Comparison of ENCODE assay signal across 28 cellular contexts in the genomic region with DNA sequence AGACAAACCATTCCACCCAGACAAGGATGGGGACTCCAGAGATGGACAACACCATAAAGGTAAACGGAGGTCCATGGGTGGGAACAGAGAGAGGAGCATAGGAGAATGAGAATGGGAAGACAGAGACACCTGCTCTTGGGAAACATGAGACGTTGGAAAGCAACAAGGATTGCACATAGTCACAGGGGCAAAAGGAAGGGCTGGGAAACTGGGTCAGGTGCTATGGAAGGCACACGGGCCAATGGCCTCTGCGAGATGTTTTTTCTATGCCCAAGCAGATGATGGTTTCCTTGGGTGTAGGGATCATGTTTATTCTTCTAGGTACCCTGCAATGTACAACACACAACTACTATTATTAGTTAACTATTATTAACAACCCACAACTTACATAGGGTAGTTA.
"Had no signal": no experiment of that assay in that cellular context is flagged by ENCODE, and none has a peak within 500 bp of the region (broad histone marks: within the 10 kb centered on the region; RNA-seq: fewer than 3 reads in every experiment).

No MANE protein-coding gene starts in this region.

- H3K27me3 ChIP-seq: testis, thyroid gland, tibial nerve, transverse colon, upper lobe of left lung, upper lobe of right lung, uterus, vagina had no signal

- DNase-seq: stimulated activated CD4-positive, alpha-beta T cell treated with anti-CD3 and anti-CD28 coated beads, Interleukin-2, amount 100 ng/mL, for 48 hours; stimulated activated CD4-positive, alpha-beta T cell treated with anti-CD3 and anti-CD28 coated beads, Interleukin-4, amount 100 ng/mL, for 1 hour; stimulated activated CD4-positive, alpha-beta T cell treated with anti-CD3 and anti-CD28 coated beads, Interleukin-4, amount 100 ng/mL, for 24 hours; stimulated activated CD4-positive, alpha-beta T cell treated with anti-CD3 and anti-CD28 coated beads, Interleukin-4, amount 100 ng/mL, for 4 hours; stimulated activated CD8-positive, alpha-beta memory T cell treated with anti-CD3 and anti-CD28 coated beads, Interleukin-4, amount 100 ng/mL, for 48 hours; stimulated activated naive B cell treated with anti-CD40 and anti-IgM and Interleukin-4, amounts not matched to agents 10 μg/mL and 1 μg/mL and 100 μg/mL, for 72 hours; stimulated activated naive CD4-positive, alpha-beta T cell; stimulated activated naive CD4-positive, alpha-beta T cell treated with Interleukin-2 at 50 U/mL for 16 hours; stimulated activated naive CD8-positive, alpha-beta T cell treated with anti-CD3 and anti-CD28 coated beads, Interleukin-15, amount 100 ng/mL, for 72 hours; stimulated activated naive CD8-positive, alpha-beta T cell treated with anti-CD3 and anti-CD28 coated beads, Interleukin-15, Interleukin-2, amounts not matched to agents 100 U/mL and 50 U/mL, for 24 hours; stomach; substantia nigra; testis; thyroid gland; tibial artery; transverse colon; trophoblast cell; upper lobe of left lung; upper lobe of right lung; uterus had no signal

- H3K36me3 Mint-ChIP-seq: stimulated activated effector memory CD8-positive, alpha-beta T cell treated with anti-CD3 and anti-CD28 coated beads, Interleukin-12 subunit alpha, Interleukin-12 subunit beta, amount 100 ng/mL, for 72 hours; stimulated activated memory B cell treated with anti-CD40 and anti-IgM and Interleukin-4, amounts not matched to agents 10 μg/mL and 1 μg/mL and 100 μg/mL, for 72 hours; stimulated activated naive B cell treated with anti-CD40 and anti-IgM and Interleukin-4, amounts not matched to agents 10 μg/mL and 1 μg/mL and 100 μg/mL, for 72 hours; type B pancreatic cell had no signal

- H3K4me1 Mint-ChIP-seq: stimulated activated effector memory CD8-positive, alpha-beta T cell treated with anti-CD3 and anti-CD28 coated beads, Interleukin-12 subunit alpha, Interleukin-12 subunit beta, amount 100 ng/mL, for 72 hours; stimulated activated memory B cell treated with anti-CD40 and anti-IgM and Interleukin-4, amounts not matched to agents 10 μg/mL and 1 μg/mL and 100 μg/mL, for 72 hours; stimulated activated naive B cell treated with anti-CD40 and anti-IgM and Interleukin-4, amounts not matched to agents 10 μg/mL and 1 μg/mL and 100 μg/mL, for 72 hours; stimulated activated naive CD8-positive, alpha-beta T cell treated with anti-CD3 and anti-CD28 coated beads, Interleukin-15, amount 100 ng/mL, for 72 hours had no signal

- H3K4me3 Mint-ChIP-seq: stimulated activated effector memory CD8-positive, alpha-beta T cell treated with anti-CD3 and anti-CD28 coated beads, Interleukin-12 subunit alpha, Interleukin-12 subunit beta, amount 100 ng/mL, for 72 hours; stimulated activated memory B cell treated with anti-CD40 and anti-IgM and Interleukin-4, amounts not matched to agents 10 μg/mL and 1 μg/mL and 100 μg/mL, for 72 hours; stimulated activated naive B cell treated with anti-CD40 and anti-IgM and Interleukin-4, amounts not matched to agents 10 μg/mL and 1 μg/mL and 100 μg/mL, for 72 hours; stimulated activated naive CD8-positive, alpha-beta T cell treated with anti-CD3 and anti-CD28 coated beads, Interleukin-15, amount 100 ng/mL, for 72 hours; stimulated activated naive CD8-positive, alpha-beta T cell treated with anti-CD3 and anti-CD28 coated beads, Interleukin-15, Interleukin-2, amounts not matched to agents 100 ng/mL and 50 ng/mL, for 24 hours; type B pancreatic cell had no signal

- H3K36me3 ChIP-seq: stomach, suprapubic skin, thoracic aorta, thyroid gland, tibial artery, tibial nerve, transverse colon, upper lobe of left lung, upper lobe of right lung, uterus, vagina had no signal

- ATAC-seq: stimulated activated effector memory CD8-positive, alpha-beta T cell treated with anti-CD3 and anti-CD28 coated beads, Interleukin-12 subunit alpha, Interleukin-12 subunit beta, amount 100 ng/mL, for 72 hours; stimulated activated memory B cell treated with anti-CD40 and anti-IgM and Interleukin-4, amounts not matched to agents 10 μg/mL and 1 μg/mL and 100 μg/mL, for 72 hours; stimulated activated naive B cell treated with anti-CD40 and anti-IgM and Interleukin-4, amounts not matched to agents 10 μg/mL and 1 μg/mL and 100 μg/mL, for 72 hours; stimulated activated naive CD8-positive, alpha-beta T cell treated with anti-CD3 and anti-CD28 coated beads, Interleukin-15, amount 100 ng/mL, for 72 hours; stimulated activated naive CD8-positive, alpha-beta T cell treated with anti-CD3 and anti-CD28 coated beads, Interleukin-15, Interleukin-2, amounts not matched to agents 100 U/mL and 50 U/mL, for 24 hours; upper lobe of right lung had no signal

- H3K27me3 Mint-ChIP-seq: type B pancreatic cell had no signal

- H3K27ac Mint-ChIP-seq: stimulated activated effector memory CD8-positive, alpha-beta T cell treated with anti-CD3 and anti-CD28 coated beads, Interleukin-12 subunit alpha, Interleukin-12 subunit beta, amount 100 ng/mL, for 72 hours; stimulated activated memory B cell treated with anti-CD40 and anti-IgM and Interleukin-4, amounts not matched to agents 10 μg/mL and 1 μg/mL and 100 μg/mL, for 72 hours; stimulated activated naive B cell treated with anti-CD40 and anti-IgM and Interleukin-4, amounts not matched to agents 10 μg/mL and 1 μg/mL and 100 μg/mL, for 72 hours; stimulated activated naive CD8-positive, alpha-beta T cell treated with anti-CD3 and anti-CD28 coated beads, Interleukin-15, amount 100 ng/mL, for 72 hours; stimulated activated naive CD8-positive, alpha-beta T cell treated with anti-CD3 and anti-CD28 coated beads, Interleukin-15, Interleukin-2, amounts not matched to agents 100 ng/mL and 50 ng/mL, for 24 hours; type B pancreatic cell had no signal

- H3K4me3 ChIP-seq: stomach, suprapubic skin, testis, thoracic aorta, thyroid gland, tibial artery, tibial nerve, transverse colon, upper lobe of left lung, upper lobe of right lung, uterus, vagina had no signal

- H3K27ac ChIP-seq: stomach, suprapubic skin, testis, thoracic aorta, thyroid gland, tibial artery, tibial nerve, transverse colon, upper lobe of left lung, upper lobe of right lung, uterus, vagina had no signal

- H3K4me1 ChIP-seq: stomach, suprapubic skin, testis, thyroid gland, tibial artery, tibial nerve, transverse colon, upper lobe of left lung, upper lobe of right lung, uterus, vagina had no signal

- H3K9me3 ChIP-seq: stomach, suprapubic skin, testis, thoracic aorta, thyroid gland, tibial artery, tibial nerve, transverse colon, upper lobe of left lung, upper lobe of right lung, uterus, vagina had no signal

- H3K9me3 Mint-ChIP-seq: stimulated activated effector memory CD8-positive, alpha-beta T cell treated with anti-CD3 and anti-CD28 coated beads, Interleukin-12 subunit alpha, Interleukin-12 subunit beta, amount 100 ng/mL, for 72 hours; type B pancreatic cell had no signal
